8 cellular contexts compared by ENCODE assay signal in the genomic region with DNA sequence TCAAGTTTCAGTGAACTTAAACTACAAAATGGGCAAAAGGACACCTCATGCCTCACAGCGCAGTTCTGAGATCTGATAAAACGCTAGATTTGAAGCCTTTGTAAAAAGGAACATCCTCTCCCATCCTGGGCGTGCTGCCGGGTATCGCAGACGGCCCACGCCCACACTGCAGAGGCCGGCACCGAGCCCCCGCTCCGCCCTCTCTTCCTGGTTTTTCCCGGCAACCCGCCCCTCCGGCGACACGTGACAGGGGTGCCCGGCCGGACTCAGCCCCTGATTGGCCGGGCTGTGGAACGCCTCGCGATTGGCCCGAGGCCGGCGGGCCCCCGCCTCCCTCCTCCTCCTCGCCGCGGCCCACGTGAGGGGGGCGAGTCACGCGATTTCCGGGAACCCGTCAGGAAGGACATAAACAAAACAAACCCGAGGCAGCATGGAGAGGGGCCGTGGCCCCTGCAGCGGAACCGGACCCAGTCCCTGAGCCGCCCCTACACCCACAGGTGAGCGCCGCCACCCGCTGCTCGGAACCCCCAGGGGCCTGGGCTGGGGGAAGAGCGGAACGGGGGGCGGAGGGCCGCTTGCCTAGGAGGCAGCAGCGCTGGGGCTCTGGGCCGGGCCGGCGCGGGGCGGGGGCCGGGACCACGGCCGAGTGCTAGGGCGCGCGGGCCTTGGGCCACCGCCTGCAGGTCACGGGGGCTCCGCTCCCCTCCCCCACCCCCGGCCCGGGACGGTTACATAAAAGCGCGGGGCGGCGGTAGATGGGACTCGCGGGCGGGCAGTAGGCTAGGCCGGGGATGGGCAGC. TPM values are rescaled to one million over a fixed set of nuclear protein-coding genes. Genes with fewer than 3 reads are reported as not detected.
A peak's percentile ranks its signal among the peaks of the same experiment; 100 is the strongest.
DNase-seq lines count a peak whose midpoint lies in the region; ATAC-seq, FAIRE-seq and TF ChIP-seq lines count a peak whose summit lies in the region.

A gene with protein sequence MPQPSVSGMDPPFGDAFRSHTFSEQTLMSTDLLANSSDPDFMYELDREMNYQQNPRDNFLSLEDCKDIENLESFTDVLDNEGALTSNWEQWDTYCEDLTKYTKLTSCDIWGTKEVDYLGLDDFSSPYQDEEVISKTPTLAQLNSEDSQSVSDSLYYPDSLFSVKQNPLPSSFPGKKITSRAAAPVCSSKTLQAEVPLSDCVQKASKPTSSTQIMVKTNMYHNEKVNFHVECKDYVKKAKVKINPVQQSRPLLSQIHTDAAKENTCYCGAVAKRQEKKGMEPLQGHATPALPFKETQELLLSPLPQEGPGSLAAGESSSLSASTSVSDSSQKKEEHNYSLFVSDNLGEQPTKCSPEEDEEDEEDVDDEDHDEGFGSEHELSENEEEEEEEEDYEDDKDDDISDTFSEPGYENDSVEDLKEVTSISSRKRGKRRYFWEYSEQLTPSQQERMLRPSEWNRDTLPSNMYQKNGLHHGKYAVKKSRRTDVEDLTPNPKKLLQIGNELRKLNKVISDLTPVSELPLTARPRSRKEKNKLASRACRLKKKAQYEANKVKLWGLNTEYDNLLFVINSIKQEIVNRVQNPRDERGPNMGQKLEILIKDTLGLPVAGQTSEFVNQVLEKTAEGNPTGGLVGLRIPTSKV (plus strand): TSS at position 370 of the 800 bp plus-strand sequence. CDS start 24,424 bp downstream, outside the sequence.

- peaks cover 29% of the 10 kb centered on the region for H3K4me1 ChIP-seq in Caco-2
- peaks cover 11% of the 10 kb centered on the region for H3K4me1 ChIP-seq in effector memory CD4-positive, alpha-beta T cell (ENCODE audit: control insufficient read depth, insufficient read depth, low read length, poor library complexity, severe bottlenecking)

- H3K27me3 ChIP-seq in Caco-2 (replicated peaks; ENCODE audit: control insufficient read depth, insufficient read depth, low read length): no peaks in the 10 kb centered on the region
- H3K27me3 ChIP-seq in effector memory CD4-positive, alpha-beta T cell (replicated peaks; ENCODE audit: control insufficient read depth, insufficient read depth, low read length, poor library complexity, severe bottlenecking): no peaks in the 10 kb centered on the region

- no peak for TF ChIP-seq CTCF in Caco-2 (IDR thresholded peaks at IDR 0.05; ENCODE audit: insufficient read depth in 1 of 2, low read depth in 1 of 2, low read length in 1 of 2, severe bottlenecking in 1 of 2, unreplicated experiment in 1 of 2)

- H3K4me3 Mint-ChIP-seq in Caco-2 (ENCODE audit: unreplicated experiment): peak within 1 kb of the TSS; percentile 94
- peak within 1 kb of the TSS; percentile 88 for H3K4me3 Mint-ChIP-seq in memory B cell

- H3K36me3 Mint-ChIP-seq in Caco-2 (ENCODE audit: insufficient read depth, unreplicated experiment) (peaks cover 18% of the 10 kb centered on the region), memory B cell (no peaks in the 10 kb centered on the region)

- no peaks in the 10 kb centered on the region for H3K36me3 ChIP-seq in Caco-2 (ENCODE audit: control insufficient read depth, insufficient read depth, low read length)
- H3K36me3 ChIP-seq in effector memory CD4-positive, alpha-beta T cell (ENCODE audit: control insufficient read depth, insufficient read depth, low read length): no peaks in the 10 kb centered on the region

- no peaks in the 10 kb centered on the region for H3K27me3 Mint-ChIP-seq in Caco-2 (ENCODE audit: insufficient read depth, unreplicated experiment)
- no peaks in the 10 kb centered on the region for H3K27me3 Mint-ChIP-seq in memory B cell

- H3K9me3 Mint-ChIP-seq in Caco-2 (ENCODE audit: unreplicated experiment) (no peaks in the 10 kb centered on the region), memory B cell (no peaks in the 10 kb centered on the region)

- peak within 1 kb of the TSS; percentile 95 for H3K4me3 ChIP-seq in Caco-2 (ENCODE audit: low read depth, low read length)
- peak within 1 kb of the TSS; percentile 96 for H3K4me3 ChIP-seq in effector memory CD4-positive, alpha-beta T cell (ENCODE audit: insufficient read depth, low read depth, low read length, poor library complexity, severe bottlenecking)

- FAIRE-seq in HTR-8/SVneo (lab: Jason Lieb, UNC): peak; percentile 91

- no TSS peak for BruUV-seq in Caco-2 (replicated peaks; lab: Mats Ljungman, UMichigan)

- ATAC-seq in GM21381 (IDR thresholded peaks at IDR 0.05; ENCODE audit: unreplicated experiment): peak; percentile 72
- ATAC-seq in memory B cell (ENCODE audit: low read depth): peak; percentile 68

- CTCF ChIA-PET in Caco-2 (lab: Charles Lee): interaction anchor here (0.7 to 2.2 kb wide), 5 partner anchors 8 to 1596 kb away, joined by 3 to 7 read pairs (median 4); no protein-coding TSS in a partner anchor

- peak; percentile 96 to 98 for DNase-seq in Caco-2
- peak; percentile 97 for DNase-seq in HTR-8/SVneo (ENCODE audit: insufficient read length, low spot score)
- peak; percentile 96 for DNase-seq in NOMO-1 treated with DMSO at 0.1 percent for 48 hours (lab: John Stamatoyannopoulos, UW; ENCODE audit: unreplicated experiment)
- peak; percentile 97 for DNase-seq in activated CD8-positive, alpha-beta memory T cell treated with anti-CD3 and anti-CD28 coated beads for 4 hours (ENCODE audit: low read depth in 2 of 2)
- peak; percentile 97 to 99 (median 98) for DNase-seq in effector memory CD4-positive, alpha-beta T cell
- peak; percentile 97 for DNase-seq in memory B cell (ENCODE audit: low spot score in 2 of 2)
- peak; percentile 96 for DNase-seq in stimulated activated CD8-positive, alpha-beta memory T cell treated with anti-CD3 and anti-CD28 coated beads, Interleukin-12 subunit alpha, Interleukin-12 subunit beta, amount 100 ng/mL, for 1 hour (ENCODE audit: low read depth)

- POLR2A ChIA-PET in Caco-2 (lab: Charles Lee): interaction anchor here (1.4 kb wide), 1 partner anchor 272 kb away, joined by 6 read pairs; a partner anchor contains a TSS

- intact Hi-C loops in Caco-2 (cut with micrococcal nuclease; ENCODE audit: unreplicated experiment): loop anchor here (1.0 to 5.0 kb wide), 3 partner anchors 44 to 226 kb away; no protein-coding TSS in a partner anchor

- H3K9me3 ChIP-seq in Caco-2: no peaks in the 10 kb centered on the region
- no peaks in the 10 kb centered on the region for H3K9me3 ChIP-seq in effector memory CD4-positive, alpha-beta T cell (ENCODE audit: control insufficient read depth, low read length)

- peak within 1 kb of the TSS; percentile 97 for H3K27ac ChIP-seq in effector memory CD4-positive, alpha-beta T cell (ENCODE audit: insufficient read depth, low read length, poor library complexity, severe bottlenecking)

- H3K4me1 Mint-ChIP-seq in Caco-2 (ENCODE audit: low read depth, unreplicated experiment): peaks cover 23% of the 10 kb centered on the region
- peaks cover 21% of the 10 kb centered on the region for H3K4me1 Mint-ChIP-seq in memory B cell

- H3K27ac Mint-ChIP-seq in Caco-2 (ENCODE audit: unreplicated experiment) (peak within 1 kb of the TSS; percentile 90), memory B cell (peak within 1 kb of the TSS; percentile 91)

RNA-seq across cellular contexts. Expression of the gene that starts here (rescaled TPM):
- 12.3 and 12.6 TPM in 2 replicates for total RNA-seq in Caco-2 (2022)

Comparison
In these comparisons a context has a peak if more than half of its experiments do, and no peak if none do; other contexts are left out.
1. Peak in every context shown above with its lines: DNase-seq, ATAC-seq, H3K4me3 ChIP-seq and H3K27ac ChIP-seq.